Comparison of ENCODE assay signal across 17 cellular contexts in genomic region chr3:186969607-186970006, GRCh38. TPM values are rescaled to one million over a fixed set of nuclear protein-coding genes. Genes with fewer than 3 reads are reported as not detected.
DNase-seq lines count a peak whose midpoint lies in the region; ATAC-seq, FAIRE-seq and TF ChIP-seq lines count a peak whose summit lies in the region.
"Had no signal": no experiment of that assay in that cellular context is flagged by ENCODE, and none has a peak within 500 bp of the region (broad histone marks: within the 10 kb centered on the region; RNA-seq: fewer than 3 reads in every experiment).

No MANE protein-coding gene starts in this region.

- H3K27ac ChIP-seq in keratinocyte (ENCODE audit: control insufficient read depth, insufficient read depth, low read length): no peak overlapping the region
- peak overlapping the region; percentile 64 to 72 for H3K27ac ChIP-seq in tibial artery
- H3K27ac ChIP-seq in GM23248: no peak overlapping the region
- no peak overlapping the region for H3K27ac ChIP-seq in neural progenitor cell
- H3K27ac ChIP-seq in colonic mucosa: no peak overlapping the region
- H3K27ac ChIP-seq: vagina had no signal

- no peaks in the 10 kb centered on the region for H3K9me2 ChIP-seq in GM23248 (ENCODE audit: insufficient read depth)
- H3K9me2 ChIP-seq: SK-N-SH had no signal

- POLR2A ChIA-PET in activated naive CD8-positive, alpha-beta T cell treated with anti-CD3 and anti-CD28 coated beads, Interleukin-2, amount 10 ng/mL, durations not matched to agents 7 days and 5 days (lab: Charles Lee): no interaction called here

- H3K79me2 ChIP-seq in keratinocyte (ENCODE audit: control insufficient read depth, insufficient read depth, low read length) (no peaks in the 10 kb centered on the region), GM23248 (ENCODE audit: insufficient read depth) (no peaks in the 10 kb centered on the region), neural progenitor cell (ENCODE audit: low read depth) (no peaks in the 10 kb centered on the region)

- WGBS in GM23248 (ENCODE audit: low coverage in 1 of 2, low lambda C conversion rate in 2 of 2, missing lambda C conversion rate in 2 of 2), 2 experiments: 13 to 15% methylated on average over 7 of the region's 7 CpGs

- dilution Hi-C loops in keratinocyte (cut with MboI; ENCODE audit: extremely low pct_ligation_motif_present, low sequenced_read_pairs): no loop called here

- H3K9me1 ChIP-seq in keratinocyte (ENCODE audit: control insufficient read depth, extremely low read depth, insufficient read depth, low read length): no peaks in the 10 kb centered on the region

- H3F3A ChIP-seq in GM23248 (ENCODE audit: insufficient read depth) (no peaks in the 10 kb centered on the region; the same call in 1 of the 2 replicates), neural progenitor cell (ENCODE audit: low read depth) (peaks cover 13% of the 10 kb centered on the region)

- H3K36me3 ChIP-seq in keratinocyte (ENCODE audit: control insufficient read depth in 2 of 2, extremely low read depth in 1 of 2, insufficient read depth in 2 of 2, low read length in 2 of 2): peaks cover 0 to 1% of the 10 kb centered on the region in 2 experiments
- peaks cover 0 to 20% (median 0%) of the 10 kb centered on the region in 3 donors for H3K36me3 ChIP-seq in tibial artery
- H3K36me3 ChIP-seq in GM23248 (ENCODE audit: low read depth): no peaks in the 10 kb centered on the region
- H3K36me3 ChIP-seq in neural progenitor cell: peaks cover 5% of the 10 kb centered on the region
- no peaks in the 10 kb centered on the region for H3K36me3 ChIP-seq in colonic mucosa
- H3K36me3 ChIP-seq: adrenal gland, MG63, vagina had no signal

- H3K27me3 Mint-ChIP-seq in activated naive CD4-positive, alpha-beta T cell treated with anti-CD3 and anti-CD28 coated beads, Interleukin-2, amount 50 U/mL, for 24 hours: no peaks in the 10 kb centered on the region
- H3K27me3 Mint-ChIP-seq in activated naive CD8-positive, alpha-beta T cell treated with anti-CD3 and anti-CD28 coated beads, Interleukin-2, amount 10 ng/mL, durations not matched to agents 7 days and 5 days: no peaks in the 10 kb centered on the region
- peaks cover 2% of the 10 kb centered on the region for H3K27me3 Mint-ChIP-seq in neural progenitor cell (ENCODE audit: insufficient read depth, low read depth)

- intact Hi-C loops in tibial artery (cut with DNase I; ENCODE audit: low total_unique reads): loop anchor here (10.0 kb wide), 1 partner anchor 605 kb away; the partner anchor contains the start of gene DGKG
- intact Hi-C loops in colonic mucosa (cut with DNase I): no loop called here

- no peak for FAIRE-seq in keratinocyte (lab: Jason Lieb, UNC)
- FAIRE-seq: islet of Langerhans, small intestine had no signal

- peaks cover 66% of the 10 kb centered on the region for H3K4me1 Mint-ChIP-seq in activated naive CD4-positive, alpha-beta T cell treated with anti-CD3 and anti-CD28 coated beads, Interleukin-2, amount 50 U/mL, for 24 hours
- H3K4me1 Mint-ChIP-seq in activated naive CD8-positive, alpha-beta T cell treated with anti-CD3 and anti-CD28 coated beads, Interleukin-2, amount 10 ng/mL, durations not matched to agents 7 days and 5 days: peaks cover 28% of the 10 kb centered on the region
- peaks cover 20% of the 10 kb centered on the region for H3K4me1 Mint-ChIP-seq in neural progenitor cell

- H4K20me1 ChIP-seq in keratinocyte (ENCODE audit: control insufficient read depth, extremely low read depth, insufficient read depth, low read length): no peaks in the 10 kb centered on the region
- H4K20me1 ChIP-seq in GM23248 (ENCODE audit: insufficient read depth): no peaks in the 10 kb centered on the region
- peaks cover 4% of the 10 kb centered on the region for H4K20me1 ChIP-seq in neural progenitor cell (ENCODE audit: low read depth)

- no peaks in the 10 kb centered on the region for H3K27me3 ChIP-seq in keratinocyte (ENCODE audit: control insufficient read depth, extremely low read depth, insufficient read depth, low read length)
- no peaks in the 10 kb centered on the region for H3K27me3 ChIP-seq in tibial artery
- H3K27me3 ChIP-seq in GM23248 (replicated peaks; ENCODE audit: insufficient read depth): peaks cover 18% of the 10 kb centered on the region
- no peaks in the 10 kb centered on the region for H3K27me3 ChIP-seq in neural progenitor cell
- no peaks in the 10 kb centered on the region for H3K27me3 ChIP-seq in colonic mucosa
- H3K27me3 ChIP-seq: adrenal gland, MG63, vagina had no signal

- H3K9ac ChIP-seq in keratinocyte (ENCODE audit: control insufficient read depth, extremely low read depth, insufficient read depth, low read length): no peak overlapping the region
- no peak overlapping the region for H3K9ac ChIP-seq in GM23248
- no peak overlapping the region for H3K9ac ChIP-seq in neural progenitor cell
- H3K9ac ChIP-seq in colonic mucosa (ENCODE audit: low read depth in 2 of 2, low read length in 2 of 2): no peak overlapping the region
- H3K9ac ChIP-seq: SK-N-SH had no signal

- H3K4me2 ChIP-seq in keratinocyte (ENCODE audit: control insufficient read depth, extremely low read depth, insufficient read depth, low read depth, low read length): no peak overlapping the region
- no peak overlapping the region for H3K4me2 ChIP-seq in GM23248 (ENCODE audit: unreplicated experiment)
- no peak overlapping the region for H3K4me2 ChIP-seq in neural progenitor cell
- H3K4me2 ChIP-seq: SK-N-SH had no signal

- H2AFZ ChIP-seq in keratinocyte (ENCODE audit: control insufficient read depth, low read length): peak overlapping the region; percentile 12
- H2AFZ ChIP-seq in GM23248: no peak overlapping the region
- H2AFZ ChIP-seq in neural progenitor cell (replicated peaks): no peak overlapping the region

- peaks cover 24% of the 10 kb centered on the region for H3K36me3 Mint-ChIP-seq in activated naive CD4-positive, alpha-beta T cell treated with anti-CD3 and anti-CD28 coated beads, Interleukin-2, amount 50 U/mL, for 24 hours
- peaks cover 60% of the 10 kb centered on the region for H3K36me3 Mint-ChIP-seq in activated naive CD8-positive, alpha-beta T cell treated with anti-CD3 and anti-CD28 coated beads, Interleukin-2, amount 10 ng/mL, durations not matched to agents 7 days and 5 days
- peaks cover 23% of the 10 kb centered on the region for H3K36me3 Mint-ChIP-seq in neural progenitor cell

- H3K9me3 Mint-ChIP-seq in activated naive CD4-positive, alpha-beta T cell treated with anti-CD3 and anti-CD28 coated beads, Interleukin-2, amount 50 U/mL, for 24 hours: no peaks in the 10 kb centered on the region
- H3K9me3 Mint-ChIP-seq in activated naive CD8-positive, alpha-beta T cell treated with anti-CD3 and anti-CD28 coated beads, Interleukin-2, amount 10 ng/mL, durations not matched to agents 7 days and 5 days: no peaks in the 10 kb centered on the region
- H3K9me3 Mint-ChIP-seq in neural progenitor cell: no peaks in the 10 kb centered on the region

- H3K4me3 Mint-ChIP-seq in activated naive CD4-positive, alpha-beta T cell treated with anti-CD3 and anti-CD28 coated beads, Interleukin-2, amount 50 U/mL, for 24 hours: no peak overlapping the region
- H3K4me3 Mint-ChIP-seq in activated naive CD8-positive, alpha-beta T cell treated with anti-CD3 and anti-CD28 coated beads, Interleukin-2, amount 10 ng/mL, durations not matched to agents 7 days and 5 days: no peak overlapping the region
- no peak overlapping the region for H3K4me3 Mint-ChIP-seq in neural progenitor cell

- no peak for ATAC-seq in activated naive CD8-positive, alpha-beta T cell treated with anti-CD3 and anti-CD28 coated beads, Interleukin-2, amount 10 ng/mL, durations not matched to agents 7 days and 5 days (ENCODE audit: low read depth)

- H3K9me3 ChIP-seq in keratinocyte (ENCODE audit: control insufficient read depth, low read depth, low read length) (no peaks in the 10 kb centered on the region), tibial artery (no peaks in the 10 kb centered on the region), GM23248 (ENCODE audit: low read depth) (no peaks in the 10 kb centered on the region), neural progenitor cell (ENCODE audit: low read depth) (no peaks in the 10 kb centered on the region), colonic mucosa (no peaks in the 10 kb centered on the region)
- H3K9me3 ChIP-seq: adrenal gland, SK-N-SH, vagina had no signal

- in situ Hi-C loops in GM23248 (cut with MboI): no loop called here

- H3K4me1 ChIP-seq in keratinocyte (ENCODE audit: control insufficient read depth, extremely low read depth, insufficient read depth, low read length) (no peaks in the 10 kb centered on the region), tibial artery (peaks cover 5 to 82% (median 53%) of the 10 kb centered on the region in 4 donors), GM23248 (ENCODE audit: insufficient read depth) (no peaks in the 10 kb centered on the region), neural progenitor cell (peaks cover 17% of the 10 kb centered on the region), colonic mucosa (no peaks in the 10 kb centered on the region)
- H3K4me1 ChIP-seq: vagina had no signal

- H3K27ac Mint-ChIP-seq in activated naive CD4-positive, alpha-beta T cell treated with anti-CD3 and anti-CD28 coated beads, Interleukin-2, amount 50 U/mL, for 24 hours: peak overlapping the region; percentile 18
- peak overlapping the region; percentile 64 for H3K27ac Mint-ChIP-seq in activated naive CD8-positive, alpha-beta T cell treated with anti-CD3 and anti-CD28 coated beads, Interleukin-2, amount 10 ng/mL, durations not matched to agents 7 days and 5 days
- no peak overlapping the region for H3K27ac Mint-ChIP-seq in neural progenitor cell

- no peak for DNase-seq in activated naive CD4-positive, alpha-beta T cell treated with Interleukin-2 at 50 U/mL for 16 hours
- DNase-seq in activated naive CD8-positive, alpha-beta T cell treated with anti-CD3 and anti-CD28 coated beads, Interleukin-2, amount 10 ng/mL, durations not matched to agents 7 days and 5 days: no peak
- DNase-seq in keratinocyte (ENCODE audit: low read depth, low spot score) (no peak), tibial artery (no peak), GM23248 (no peak), neural progenitor cell (ENCODE audit: low spot score) (no peak), colonic mucosa (no peak)
- DNase-seq: activated CD8-positive, alpha-beta memory T cell treated with anti-CD3 and anti-CD28 coated beads, Interleukin-2, amount 50 U/mL, for 4 hours; cerebellar nuclear complex; MG63; NCI-H187 treated with DMSO at 0.1 percent for 48 hours; SK-N-SH; small intestine had no signal

- no peak overlapping the region for H3K4me3 ChIP-seq in keratinocyte (ENCODE audit: control insufficient read depth in 2 of 3, extremely low read depth in 1 of 3, insufficient read depth in 2 of 3, low read depth in 1 of 3, low read length in 3 of 3)
- no peak overlapping the region for H3K4me3 ChIP-seq in tibial artery
- H3K4me3 ChIP-seq in GM23248: no peak overlapping the region
- no peak overlapping the region for H3K4me3 ChIP-seq in neural progenitor cell
- no peak overlapping the region for H3K4me3 ChIP-seq in colonic mucosa
- H3K4me3 ChIP-seq: adrenal gland, MG63, vagina had no signal

- TF ChIP-seq CTCF in keratinocyte (optimal IDR thresholded peaks at IDR 0.05 in 1 of 3, IDR thresholded peaks at IDR 0.05 in 1 of 3, conservative IDR thresholded peaks at IDR 0.05 in 1 of 3; ENCODE audit: extremely low read depth in 1 of 3, insufficient read depth in 2 of 3, low read length in 3 of 3): no peak
- no peak for TF ChIP-seq CTCF in tibial artery (IDR thresholded peaks at IDR 0.05)
- no peak for TF ChIP-seq CTCF in neural progenitor cell (IDR thresholded peaks at IDR 0.05)
- no peak for TF ChIP-seq CTCF in colonic mucosa (IDR thresholded peaks at IDR 0.05)

RNA-seq across cellular contexts. Expression of gene ST6GAL1, which starts 39.3 kb away (rescaled TPM):
- 100 to 1,000 TPM; 142 to 150 TPM for total RNA-seq in activated naive CD8-positive, alpha-beta T cell treated with anti-CD3 and anti-CD28 coated beads, Interleukin-2, amount 10 ng/mL, durations not matched to agents 7 days and 5 days
- polyA plus RNA-seq in keratinocyte (7.5 to 8.6 TPM (median 7.5 TPM) in 3 replicates), GM23248 (2016; fragmentation: Nextera tagmentation; extraction: Ambion mirVana) (0.20 and 0.41 TPM in 2 replicates)
- polyA plus RNA-seq in keratinocyte (2011; ENCODE audit: low read depth): 3.1 TPM
- polyA plus RNA-seq in keratinocyte (2011; cell fraction: cytosol; rRNA removed): 6.2 and 9.2 TPM in 2 replicates
- 13.3 and 15.1 TPM in 2 replicates for polyA plus RNA-seq in keratinocyte (2011; cell fraction: nucleus; rRNA removed)
- 5.1 and 5.5 TPM in 2 replicates for polyA plus RNA-seq in keratinocyte (2012; ENCODE audit: low replicate concordance)
- 11.5 to 23.3 TPM (median 20.1 TPM) in 3 replicates for polyA minus RNA-seq in keratinocyte
- 13.4 TPM for polyA minus RNA-seq in keratinocyte (2011; cell fraction: cytosol; rRNA and poly(A)+ RNA removed)
- polyA minus RNA-seq in keratinocyte (2011; cell fraction: nucleus; rRNA and poly(A)+ RNA removed): 12.1 and 20.5 TPM in 2 replicates
- not detected in 2 replicates for total RNA-seq in GM23248 (2014; rRNA removed; shearing (Covaris generic))
- total RNA-seq in neural progenitor cell (ENCODE audit: low replicate concordance) (27.3 and 39.2 TPM in 2 replicates), colonic mucosa (10 to 100 TPM; 57.2 to 81.8 TPM)

Comparison
In these comparisons a context has a peak if more than half of its experiments do, and no peak if none do; other contexts are left out.
1. H3K27ac ChIP-seq: peak in tibial artery (2 of 2); none in keratinocyte (single experiment), GM23248 (single experiment), neural progenitor cell (single experiment) and colonic mucosa (single experiment).
2. RNA of gene ST6GAL1, which starts 39.3 kb away (total RNA-seq): 142 to 150 TPM in activated naive CD8-positive, alpha-beta T cell treated with anti-CD3 and anti-CD28 coated beads, Interleukin-2, amount 10 ng/mL, durations not matched to agents 7 days and 5 days, 57.2 to 81.8 TPM in colonic mucosa and 27.3 to 39.2 TPM in neural progenitor cell; not detected in GM23248; every median in the first group is over 10 times any median in the second.